23 cellular contexts compared by ENCODE assay signal in genomic region chr13:112963641-112964040, GRCh38. TPM values are rescaled to one million over a fixed set of nuclear protein-coding genes. Genes with fewer than 3 reads are reported as not detected.
A peak's percentile ranks its signal among the peaks of the same experiment; 100 is the strongest.
DNase-seq lines count a peak whose midpoint lies in the region; ATAC-seq, FAIRE-seq and TF ChIP-seq lines count a peak whose summit lies in the region.
"Had no signal": no experiment of that assay in that cellular context is flagged by ENCODE, and none has a peak within 500 bp of the region (broad histone marks: within the 10 kb centered on the region; RNA-seq: fewer than 3 reads in every experiment).

No MANE protein-coding gene starts in this region.

- BruUV-seq in HepG2 (replicated peaks; lab: Mats Ljungman, UMichigan): no TSS peak

- DNase-seq in right lobe of liver (peak in 2 of 3 donors; percentile 8 to 19), HepG2 (ENCODE audit: low spot score) (no peak), left lung (peak; percentile 14 to 50), sciatic nerve (ENCODE audit: low spot score) (peak; percentile 38), cerebellar cortex (ENCODE audit: low spot score) (no peak), HPDE6-E6E7 (ENCODE audit: extremely low spot score) (no peak)
- no peak for DNase-seq in activated CD8-positive, alpha-beta memory T cell treated with anti-CD3 and anti-CD28 coated beads, Interleukin-2, amount 50 U/mL, for 4 hours
- DNase-seq: C1 segment of cervical spinal cord; CD4-positive, alpha-beta memory T cell; COR-L47; DMS53; MV-4-11; NCI-H1105; NCI-H1694 treated with DMSO at 0.1 percent for 48 hours; NCI-H2081; NCI-H226; NCI-H510A; NCI-H69; RPMI8226; SIG-M5 had no signal

- H3K27me3 ChIP-seq in right lobe of liver (no peaks in the 10 kb centered on the region), HepG2 (ENCODE audit: control insufficient read depth in 1 of 2, insufficient read depth in 2 of 2, low read length in 2 of 2) (no peaks in the 10 kb centered on the region), left lung (peaks cover 4 to 16% of the 10 kb centered on the region in 2 donors)

- POLR2A ChIA-PET in HepG2 (lab: Yijun Ruan, JAX): no interaction called here

- CTCF ChIA-PET in HepG2 (lab: Yijun Ruan, JAX; ENCODE audit: low intra/inter-chr PET ratio, low total read pairs): no interaction called here

- ATAC-seq in right lobe of liver: no peak
- ATAC-seq in HepG2: no peak
- ATAC-seq in left lung: no peak
- no peak for ATAC-seq in sciatic nerve
- ATAC-seq: HCT116 had no signal

- no peaks in the 10 kb centered on the region for H4K20me1 ChIP-seq in HepG2 (ENCODE audit: insufficient read depth, low read length)

- H3K36me3 ChIP-seq in right lobe of liver (no peaks in the 10 kb centered on the region), HepG2 (replicated peaks in 1 of 2; ENCODE audit: control insufficient read depth in 1 of 2, insufficient read depth in 2 of 2, low read length in 2 of 2) (no peaks in the 10 kb centered on the region; a peak in 1 of 5 replicates), left lung (no peaks in the 10 kb centered on the region)

- no peak for TF ChIP-seq EP300 in HepG2 (IDR thresholded peaks at IDR 0.05; ENCODE audit: low read depth in 2 of 2, low read length in 2 of 2)
- no peak for TF ChIP-seq EP300 in HepG2 (CRISPR knock-in tag; IDR thresholded peaks at IDR 0.05; ENCODE audit: borderline replicate concordance)

- H3K79me2 ChIP-seq in HepG2 (ENCODE audit: insufficient read depth, low read length): no peaks in the 10 kb centered on the region

- intact Hi-C loops in right lobe of liver (cut with DNase I): no loop called here
- intact Hi-C loops in HepG2 (cut with micrococcal nuclease; ENCODE audit: unreplicated experiment): no loop called here
- intact Hi-C loops in left lung (cut with DNase I): no loop called here
- intact Hi-C loops in sciatic nerve (cut with DNase I): no loop called here

- no peak for FAIRE-seq in HepG2 (lab: Jason Lieb, UNC)
- FAIRE-seq: GM18507 had no signal

- H3K9me3 ChIP-seq in right lobe of liver (no peaks in the 10 kb centered on the region), HepG2 (ENCODE audit: low read length) (no peaks in the 10 kb centered on the region), left lung (no peaks in the 10 kb centered on the region)

- 100% methylated on average over 1 of the region's 11 CpGs for WGBS in right lobe of liver (ENCODE audit: insufficient coverage, low coverage, low lambda C conversion rate, missing lambda C conversion rate)
- WGBS in HepG2 (ENCODE audit: low lambda C conversion rate): 81% methylated on average over 7 of the region's 11 CpGs

- H3K9ac ChIP-seq in HepG2 (ENCODE audit: insufficient read depth, low read depth, low read length): no peak overlapping the region

- TF ChIP-seq POLR2A in right lobe of liver (IDR thresholded peaks at IDR 0.05) (no peak), HepG2 (IDR thresholded peaks at IDR 0.05; ENCODE audit: insufficient read depth in 1 of 2, low read depth in 2 of 2, low read length in 2 of 2) (no peak)

- in situ Hi-C loops in HepG2 (cut with HindIII; ENCODE audit: extremely low pct_ligation_motif_present, low pct_unique_long_range_greater_than_20kb): no loop called here

- no peak overlapping the region for H2AFZ ChIP-seq in HepG2 (ENCODE audit: low read length)

- H3K4me3 ChIP-seq in right lobe of liver (no peak overlapping the region), HepG2 (replicated peaks in 1 of 3; ENCODE audit: insufficient read depth in 1 of 3, low read depth in 2 of 3, low read length in 3 of 3) (no peak overlapping the region), left lung (no peak overlapping the region)
- H3K4me3 ChIP-seq: SK-N-MC had no signal

- no peak for TF ChIP-seq RAD21 in HepG2 (CRISPR knock-in tag; IDR thresholded peaks at IDR 0.05)

- no peak for TF ChIP-seq CTCF in right lobe of liver (IDR thresholded peaks at IDR 0.05)
- TF ChIP-seq CTCF in HepG2 (CRISPR knock-in tag; IDR thresholded peaks at IDR 0.05): no peak
- no peak for TF ChIP-seq CTCF in left lung (IDR thresholded peaks at IDR 0.05)

- peaks cover 0 to 2% (median 0%) of the 10 kb centered on the region in 4 donors for H3K4me1 ChIP-seq in right lobe of liver
- peaks cover 27% of the 10 kb centered on the region for H3K4me1 ChIP-seq in HepG2 (ENCODE audit: insufficient read depth, low read length)
- peaks cover 2 to 9% of the 10 kb centered on the region in 2 donors for H3K4me1 ChIP-seq in left lung

- no peak overlapping the region for H3K4me2 ChIP-seq in HepG2 (ENCODE audit: low read depth, low read length)

- H3K27ac ChIP-seq in right lobe of liver (no peak overlapping the region), HepG2 (ENCODE audit: extremely low read length, insufficient read depth, low read length) (no peak overlapping the region), left lung (no peak overlapping the region)
- H3K27ac ChIP-seq: SK-N-MC had no signal

TF ChIP-seq in HepG2, 621 proteins besides CTCF, POLR2A, EP300 and RAD21:
- TF ChIP-seq SALL2 (CRISPR knock-in tag; IDR thresholded peaks at IDR 0.05) (no peak), HNRNPLL (IDR thresholded peaks at IDR 0.05; ENCODE audit: low read depth, low read length, poor library complexity, severe bottlenecking) (no peak), KDM3A (CRISPR knock-in tag; IDR thresholded peaks at IDR 0.05; ENCODE audit: low read depth) (no peak), JUNB (CRISPR knock-in tag; IDR thresholded peaks at IDR 0.05; ENCODE audit: borderline replicate concordance) (no peak), CEBPG (CRISPR knock-in tag; IDR thresholded peaks at IDR 0.05) (no peak), ATF7 (IDR thresholded peaks at IDR 0.05) (no peak), ATF7 (CRISPR knock-in tag; IDR thresholded peaks at IDR 0.05) (no peak), RXRB (CRISPR knock-in tag; IDR thresholded peaks at IDR 0.05; ENCODE audit: borderline replicate concordance) (no peak), ATF5 (CRISPR knock-in tag; IDR thresholded peaks at IDR 0.05; ENCODE audit: low read depth) (no peak), GZF1 (CRISPR knock-in tag; IDR thresholded peaks at IDR 0.05) (no peak)

RNA-seq across cellular contexts. Expression of gene MCF2L, which starts 5.4 kb away (rescaled TPM):
- total RNA-seq in right lobe of liver (10 to 100 TPM in 5 of 6 experiments, 1 to 10 TPM in 1; 9.6 to 18.4 (median 11.7) TPM), HepG2 (2016; rRNA removed; fragmentation: Illumina TruSeq; extraction: Trizol) (13.7 and 19.4 TPM in 2 replicates), left lung (10 to 100 TPM; 36.0 to 38.9 TPM), sciatic nerve (64.1 TPM)
- total RNA-seq in HepG2 (2016; cell fraction: cytosol; rRNA removed; fragmentation: Illumina TruSeq; extraction: Trizol; ENCODE audit: low read depth): 2.3 and 3.4 TPM in 2 replicates
- 10.9 and 20.3 TPM in 2 replicates for total RNA-seq in HepG2 (2016; cell fraction: insoluble cytoplasmic fraction; rRNA removed; fragmentation: Illumina TruSeq; extraction: Trizol)
- 5.5 and 5.6 TPM in 2 replicates for total RNA-seq in HepG2 (2016; cell fraction: membrane; rRNA removed; fragmentation: Illumina TruSeq; extraction: Trizol)
- total RNA-seq in HepG2 (2016; cell fraction: nucleus; rRNA removed; fragmentation: Illumina TruSeq; extraction: Trizol): 24.6 and 25.3 TPM in 2 replicates
- 28.4 and 33.6 TPM in 2 replicates for polyA plus RNA-seq in HepG2 (2011; rRNA removed)
- polyA plus RNA-seq in HepG2 (2011; cell fraction: cytosol; rRNA removed): 13.6 and 15.2 TPM in 2 replicates
- 196 and 262 TPM in 2 replicates for polyA plus RNA-seq in HepG2 (2011; cell fraction: nucleus; rRNA removed)
- polyA plus RNA-seq in HepG2 (2012): 26.3 and 28.9 TPM in 2 replicates
- polyA plus RNA-seq in HepG2 (2016; cell fraction: cytosol; fragmentation: Illumina TruSeq; extraction: Trizol; ENCODE audit: low read depth): 1.1 and 1.3 TPM in 2 replicates
- 10.3 and 10.5 TPM in 2 replicates for polyA plus RNA-seq in HepG2 (2016; cell fraction: insoluble cytoplasmic fraction; fragmentation: Illumina TruSeq; extraction: Trizol; ENCODE audit: low read depth)
- polyA plus RNA-seq in HepG2 (2016; cell fraction: membrane; fragmentation: Illumina TruSeq; extraction: Trizol; ENCODE audit: low read depth): 1.6 and 2.4 TPM in 2 replicates
- polyA plus RNA-seq in HepG2 (2016; cell fraction: nucleus; fragmentation: Illumina TruSeq; extraction: Trizol; ENCODE audit: insufficient read depth, low read depth): 57.7 and 66.1 TPM in 2 replicates
- polyA minus RNA-seq in HepG2 (2011; rRNA and poly(A)+ RNA removed; ENCODE audit: low replicate concordance): 39.0 and 75.0 TPM in 2 replicates
- 16.7 and 21.1 TPM in 2 replicates for polyA minus RNA-seq in HepG2 (2011; cell fraction: cytosol; rRNA and poly(A)+ RNA removed)
- polyA minus RNA-seq in HepG2 (2011; cell fraction: nucleus; rRNA and poly(A)+ RNA removed): 89.5 and 90.6 TPM in 2 replicates

Comparison
In these comparisons a context has a peak if more than half of its experiments do, and no peak if none do; other contexts are left out.
1. DNase-seq: peak in right lobe of liver (2 of 3), left lung (2 of 2) and sciatic nerve (single experiment); none in HepG2 (single experiment), cerebellar cortex (single experiment), activated CD8-positive, alpha-beta memory T cell treated with anti-CD3 and anti-CD28 coated beads, Interleukin-2, amount 50 U/mL, for 4 hours (single experiment) and HPDE6-E6E7 (single experiment).